13 cellular contexts compared by ENCODE assay signal in the genomic region with DNA sequence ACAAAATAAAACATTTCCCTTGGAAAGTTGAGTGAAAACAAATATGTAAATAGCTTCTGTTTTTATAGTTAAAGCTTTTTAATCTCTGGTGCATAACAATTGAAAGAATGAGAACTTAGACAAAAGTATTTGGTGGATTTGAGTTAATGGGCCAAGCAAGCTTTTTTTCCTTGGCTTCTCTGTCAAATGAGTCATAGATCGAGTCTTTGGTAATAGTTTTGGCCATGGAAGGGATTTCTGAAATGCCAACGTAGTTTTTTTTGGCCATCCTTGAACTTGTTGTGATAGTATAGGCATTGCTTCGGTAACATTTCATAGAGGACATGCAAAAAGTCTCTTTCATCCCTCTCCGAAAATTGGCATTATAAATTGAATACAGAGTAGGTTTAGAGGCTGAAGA. TPM values are rescaled to one million over a fixed set of nuclear protein-coding genes. Genes with fewer than 3 reads are reported as not detected.
DNase-seq lines count a peak whose midpoint lies in the region; TF ChIP-seq lines count a peak whose summit lies in the region.
"Had no signal": no experiment of that assay in that cellular context is flagged by ENCODE, and none has a peak within 500 bp of the region (broad histone marks: within the 10 kb centered on the region; RNA-seq: fewer than 3 reads in every experiment).

No MANE protein-coding gene starts in this region.

- H2AFZ ChIP-seq in mammary epithelial cell (ENCODE audit: low read depth, low read length) = no peak overlapping the region
- no peak overlapping the region for H2AFZ ChIP-seq in mesenchymal stem cell (ENCODE audit: low read depth, low read length)

- H3K4me3 ChIP-seq in AG09309 (ENCODE audit: control insufficient read depth, low read depth, low read length) = no peak overlapping the region
- H3K4me3 ChIP-seq in mammary epithelial cell (replicated peaks in 1 of 3; ENCODE audit: insufficient read depth in 1 of 3, low read depth in 2 of 3, low read length in 3 of 3) = no peak overlapping the region
- peak overlapping the region in 1 of 2 experiments; percentile 46 for H3K4me3 ChIP-seq in mesenchymal stem cell (ENCODE audit: insufficient read depth in 1 of 2, low read depth in 1 of 2, low read length in 2 of 2)
- no peak overlapping the region for H3K4me3 ChIP-seq in lower leg skin (ENCODE audit: low read depth, poor library complexity, severe bottlenecking)
- H3K4me3 ChIP-seq in esophagus squamous epithelium = no peak overlapping the region
- H3K4me3 ChIP-seq: SK-N-MC, spleen had no signal

- H4K91ac ChIP-seq in mesenchymal stem cell (ENCODE audit: low read length) = no peak overlapping the region

- H3K27ac ChIP-seq in mammary epithelial cell (ENCODE audit: insufficient read depth, low read depth, low read length) = no peak overlapping the region
- no peak overlapping the region for H3K27ac ChIP-seq in mesenchymal stem cell (ENCODE audit: low read length, poor library complexity, severe bottlenecking)
- no peak overlapping the region for H3K27ac ChIP-seq in esophagus squamous epithelium
- H3K27ac ChIP-seq: SK-N-MC, spleen had no signal

- in situ Hi-C loops in mammary epithelial cell (cut with MboI; ENCODE audit: low sequenced_read_pairs in 2 of 2) = no loop called here

- TF ChIP-seq CTCF in AG09309 (IDR thresholded peaks at IDR 0.05; ENCODE audit: control insufficient read depth, insufficient read depth, low read depth, low read length, missing control alignments) = no peak
- TF ChIP-seq CTCF in mammary epithelial cell (conservative IDR thresholded peaks at IDR 0.05 in 1 of 2, IDR thresholded peaks at IDR 0.05 in 1 of 2; ENCODE audit: extremely low read depth in 1 of 2, insufficient read depth in 1 of 2, low read depth in 1 of 2, low read length in 2 of 2) = no peak
- TF ChIP-seq CTCF in lower leg skin (IDR thresholded peaks at IDR 0.05) = no peak
- TF ChIP-seq CTCF in esophagus squamous epithelium (IDR thresholded peaks at IDR 0.05) = no peak

- H2BK12ac ChIP-seq in mesenchymal stem cell (ENCODE audit: low read length in 2 of 2) = no peak overlapping the region

- H2BK15ac ChIP-seq in mesenchymal stem cell (ENCODE audit: low read depth, poor library complexity, severe bottlenecking) = no peak overlapping the region

- dilution Hi-C loops in mammary epithelial cell (cut with HindIII; ENCODE audit: low sequenced_read_pairs) = loop anchor here (5.0 kb wide), 1 partner anchor 69 kb away; no protein-coding TSS in a partner anchor

- H2BK5ac ChIP-seq in mesenchymal stem cell (ENCODE audit: low read depth, low read length, poor library complexity, severe bottlenecking) = no peak overlapping the region

- H3K14ac ChIP-seq in mesenchymal stem cell (ENCODE audit: low read length in 2 of 2) = no peak overlapping the region

- H4K8ac ChIP-seq in mesenchymal stem cell (ENCODE audit: low read length) = no peak overlapping the region

- no peak for TF ChIP-seq POLR2A in lower leg skin (IDR thresholded peaks at IDR 0.05)
- TF ChIP-seq POLR2A in esophagus squamous epithelium (IDR thresholded peaks at IDR 0.05) = no peak

- no peaks in the 10 kb centered on the region for H4K20me1 ChIP-seq in mammary epithelial cell (ENCODE audit: insufficient read depth, low read length)

- H3K27me3 ChIP-seq in mammary epithelial cell (ENCODE audit: insufficient read depth, low read length) (no peaks in the 10 kb centered on the region), mesenchymal stem cell (ENCODE audit: control insufficient read depth in 1 of 2, insufficient read depth in 1 of 2, low read length in 2 of 2) (peaks cover 0 to 5% of the 10 kb centered on the region in 2 experiments), esophagus squamous epithelium (no peaks in the 10 kb centered on the region)
- H3K27me3 ChIP-seq: BE2C, spleen had no signal

- no peak overlapping the region for H2BK120ac ChIP-seq in mesenchymal stem cell (ENCODE audit: low read depth, low read length)

- H3K23ac ChIP-seq in mesenchymal stem cell (ENCODE audit: low read length in 2 of 2) = no peak overlapping the region

- intact Hi-C loops in mammary epithelial cell (cut with micrococcal nuclease) = no loop called here
- intact Hi-C loops in lower leg skin (cut with DNase I; ENCODE audit: low total_unique reads) = no loop called here
- intact Hi-C loops in esophagus squamous epithelium (cut with DNase I) = no loop called here

- DNase-seq in AG09309 (ENCODE audit: low read depth) (peak; percentile 63), LHCN-M2 (ENCODE audit: low read depth) (peak; percentile 53), mammary epithelial cell (peak; percentile 46), mesenchymal stem cell (no peak), putamen (ENCODE audit: low spot score) (no peak), lower leg skin (ENCODE audit: low spot score in 2 of 2) (no peak), esophagus squamous epithelium (lab: John Stamatoyannopoulos, UW) (no peak), retina (no peak)
- DNase-seq: BE2C, NCI-H1092 treated with DMSO at 0.1 percent for 48 hours, NCI-H526 treated with DMSO at 0.1 percent for 48 hours, spleen had no signal

- CTCF ChIA-PET in mammary epithelial cell (lab: Charles Lee; ENCODE audit: low non-redundant PET) = interaction anchor here (0.9 kb wide), 1 partner anchor 579 kb away, joined by 6 read pairs; no protein-coding TSS in a partner anchor

- H3K4me2 ChIP-seq in mammary epithelial cell (ENCODE audit: insufficient read depth, low read depth, low read length) = no peak overlapping the region
- no peak overlapping the region for H3K4me2 ChIP-seq in mesenchymal stem cell (ENCODE audit: low read length, poor library complexity, severe bottlenecking)

- H2AK5ac ChIP-seq in mesenchymal stem cell (ENCODE audit: low read length, severe bottlenecking) = no peak overlapping the region

- BruUV-seq in mammary epithelial cell (replicated peaks; lab: Mats Ljungman, UMichigan) = no TSS peak

- no peaks in the 10 kb centered on the region for H3K36me3 ChIP-seq in mammary epithelial cell (ENCODE audit: insufficient read depth, low read length)
- H3K36me3 ChIP-seq in mesenchymal stem cell (ENCODE audit: control insufficient read depth in 1 of 2, insufficient read depth in 2 of 2, low read depth in 1 of 2, low read length in 2 of 2) = no peaks in the 10 kb centered on the region
- H3K36me3 ChIP-seq in esophagus squamous epithelium = no peaks in the 10 kb centered on the region
- H3K36me3 ChIP-seq: spleen had no signal

- no peak overlapping the region for H3K18ac ChIP-seq in mesenchymal stem cell (ENCODE audit: low read depth in 1 of 2, low read length in 2 of 2)

- 2% methylated on average over 4 of the region's 4 CpGs for WGBS in mammary epithelial cell (ENCODE audit: low coverage, missing lambda C conversion rate)
- WGBS in mesenchymal stem cell = 75% methylated on average over 4 of the region's 4 CpGs
- WGBS in lower leg skin, 2 donors = 25 to 28% methylated on average over 4 of the region's 4 CpGs
- WGBS in esophagus squamous epithelium, 2 donors = 25 to 39% methylated on average over 4 of the region's 4 CpGs

- H3K9me3 ChIP-seq in mammary epithelial cell (replicated peaks; ENCODE audit: insufficient read depth, low read length) (no peaks in the 10 kb centered on the region), mesenchymal stem cell (ENCODE audit: control insufficient read depth, low read length) (no peaks in the 10 kb centered on the region), esophagus squamous epithelium (no peaks in the 10 kb centered on the region)
- H3K9me3 ChIP-seq: BE2C, spleen had no signal

- no peaks in the 10 kb centered on the region for H3K79me2 ChIP-seq in mammary epithelial cell (ENCODE audit: insufficient read depth, low read length)

- no peaks in the 10 kb centered on the region for H3K79me1 ChIP-seq in mesenchymal stem cell (replicated peaks; ENCODE audit: low read length, poor library complexity, severe bottlenecking)

- peaks cover 6% of the 10 kb centered on the region for H3K4me1 ChIP-seq in mammary epithelial cell (ENCODE audit: insufficient read depth, low read length)
- H3K4me1 ChIP-seq in mesenchymal stem cell (ENCODE audit: control insufficient read depth, insufficient read depth, low read depth, low read length) = no peaks in the 10 kb centered on the region
- H3K4me1 ChIP-seq in esophagus squamous epithelium = peaks cover 5 to 21% (median 7%) of the 10 kb centered on the region in 3 donors
- H3K4me1 ChIP-seq: BE2C had no signal

- H3K9ac ChIP-seq in mammary epithelial cell (ENCODE audit: insufficient read depth, low read length) = no peak overlapping the region
- peak overlapping the region; percentile 46 for H3K9ac ChIP-seq in mesenchymal stem cell (ENCODE audit: low read length)

- no peak overlapping the region for H3K4ac ChIP-seq in mesenchymal stem cell (ENCODE audit: low read depth in 1 of 2, low read length in 2 of 2)

RNA-seq across cellular contexts. Expression of a gene that starts 34.9 kb away (rescaled TPM):
- total RNA-seq in LHCN-M2 (2014; rRNA removed) = 0.34 and 0.64 TPM in 2 replicates
- polyA plus RNA-seq in LHCN-M2 (2012) = 0.09 TPM
- total RNA-seq in mammary epithelial cell = 1 to 10 TPM in 1 of 2 donors, not detected in 1; 1.7 TPM
- polyA plus RNA-seq in mammary epithelial cell = 0.74 TPM
- not detected for polyA minus RNA-seq in mammary epithelial cell
- 0.28 TPM for polyA plus RNA-seq in mesenchymal stem cell (2013, experiment 1 of 2)
- 0.22 TPM for polyA plus RNA-seq in mesenchymal stem cell (2013, experiment 2 of 2)
- total RNA-seq in lower leg skin = under 1 TPM in 1 of 4 donors, not detected in 3; 0.13 TPM
- under 1 TPM in 1 of 4 donors, not detected in 3; 0.40 TPM for total RNA-seq in esophagus squamous epithelium

RNA-seq across cellular contexts. Expression of a gene that starts 49.4 kb away (rescaled TPM):
- 27.3 and 33.7 TPM in 2 replicates for total RNA-seq in LHCN-M2 (2014; rRNA removed)
- polyA plus RNA-seq in LHCN-M2 (2012) = 13.7 TPM
- total RNA-seq in mammary epithelial cell = 10 to 100 TPM; 18.1 to 40.2 TPM
- polyA plus RNA-seq in mammary epithelial cell = 9.1 TPM
- 7.5 TPM for polyA minus RNA-seq in mammary epithelial cell
- polyA plus RNA-seq in mesenchymal stem cell (2013, experiment 1 of 2) = 18.3 TPM
- 19.9 TPM for polyA plus RNA-seq in mesenchymal stem cell (2013, experiment 2 of 2)
- total RNA-seq in lower leg skin = 10 to 100 TPM; 36.1 to 47.0 (median 44.5) TPM
- total RNA-seq in esophagus squamous epithelium = 10 to 100 TPM in 3 of 4 donors, 1 to 10 TPM in 1; 9.4 to 30.7 (median 17.3) TPM

RNA-seq across cellular contexts. Expression of a gene that starts 56.1 kb away (rescaled TPM):
- total RNA-seq in LHCN-M2 (2014; rRNA removed) (21.2 and 27.4 TPM in 2 replicates), mammary epithelial cell (10 to 100 TPM; 13.3 to 23.0 TPM), lower leg skin (100 to 1,000 TPM in 3 of 4 donors, 10 to 100 TPM in 1; 74.3 to 104 (median 101) TPM), esophagus squamous epithelium (10 to 100 TPM; 17.3 to 48.1 (median 30.5) TPM)
- 9.2 TPM for polyA plus RNA-seq in LHCN-M2 (2012)
- 4.7 TPM for polyA plus RNA-seq in mammary epithelial cell
- polyA minus RNA-seq in mammary epithelial cell = 9.5 TPM
- 19.0 TPM for polyA plus RNA-seq in mesenchymal stem cell (2013, experiment 1 of 2)
- polyA plus RNA-seq in mesenchymal stem cell (2013, experiment 2 of 2) = 19.7 TPM

Comparison
In these comparisons a context has a peak if more than half of its experiments do, and no peak if none do; other contexts are left out.
1. DNase-seq: peak in AG09309 (single experiment), LHCN-M2 (single experiment) and mammary epithelial cell (single experiment); none in mesenchymal stem cell (single experiment), putamen (single experiment), lower leg skin (0 of 2), esophagus squamous epithelium (single experiment) and retina (single experiment).